14 cellular contexts compared by ENCODE assay signal in the genomic region with DNA sequence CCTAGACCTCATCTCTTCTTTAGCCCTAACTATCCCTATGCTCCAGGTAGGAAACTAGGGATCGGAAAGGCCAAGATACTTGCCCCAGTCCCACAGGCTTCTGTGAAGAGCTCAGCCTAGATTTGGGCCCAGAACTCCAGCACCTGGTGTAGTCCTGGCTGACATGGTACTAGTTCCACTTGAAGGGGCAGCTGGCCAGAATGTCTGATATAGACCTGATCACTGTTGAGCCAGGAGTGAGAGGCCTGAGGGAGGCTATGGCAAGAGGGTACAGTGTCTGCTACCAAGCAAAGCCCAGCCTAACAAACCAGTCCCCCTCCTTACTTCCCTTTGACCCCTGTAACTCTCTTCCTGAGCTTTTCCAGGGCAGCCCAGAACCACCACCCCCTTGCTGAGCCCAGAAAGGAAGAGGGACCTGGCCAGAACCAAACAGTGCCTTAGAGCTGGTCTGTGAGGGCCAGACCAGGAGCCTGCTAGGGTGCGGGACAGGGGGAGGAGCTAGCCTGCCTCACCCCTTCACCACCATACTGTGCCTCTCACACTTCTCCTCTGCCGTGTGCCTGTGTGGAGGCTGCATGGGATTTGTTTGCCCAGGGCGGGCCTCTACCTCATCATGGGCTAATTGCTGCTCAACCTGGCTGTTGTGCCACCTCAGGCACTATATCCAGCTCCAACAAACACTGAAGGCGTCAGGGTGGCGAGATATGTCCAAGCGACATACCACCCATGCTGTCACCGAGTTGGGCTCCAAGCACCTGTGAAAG. TPM values are rescaled to one million over a fixed set of nuclear protein-coding genes. Genes with fewer than 3 reads are reported as not detected.
A peak's percentile ranks its signal among the peaks of the same experiment; 100 is the strongest.
DNase-seq lines count a peak whose midpoint lies in the region; ATAC-seq and TF ChIP-seq lines count a peak whose summit lies in the region.
"Had no signal": no experiment of that assay in that cellular context is flagged by ENCODE, and none has a peak within 500 bp of the region (broad histone marks: within the 10 kb centered on the region; RNA-seq: fewer than 3 reads in every experiment).

No MANE protein-coding gene starts in this region.

- TF ChIP-seq CTCF in transverse colon (IDR thresholded peaks at IDR 0.05) (no peak), right lobe of liver (IDR thresholded peaks at IDR 0.05) (no peak)

- H3K4me1 ChIP-seq in transverse colon (peaks cover 14 to 64% (median 43%) of the 10 kb centered on the region in 4 donors), right lobe of liver (peaks cover 0 to 30% (median 5%) of the 10 kb centered on the region in 4 donors)

- no peak for TF ChIP-seq EP300 in transverse colon (IDR thresholded peaks at IDR 0.05; ENCODE audit: low read depth)

- H3K9me3 ChIP-seq in transverse colon (no peaks in the 10 kb centered on the region), right lobe of liver (no peaks in the 10 kb centered on the region)

- CTCF ChIA-PET in activated naive CD4-positive, alpha-beta T cell treated with anti-CD3 and anti-CD28 coated beads, Interleukin-2, amount 10 ng/mL, durations not matched to agents 7 days and 5 days (lab: Charles Lee): interaction anchor here (1.0 kb wide), 1 partner anchor 36 kb away, joined by 3 read pairs; no protein-coding TSS in a partner anchor

- 69% methylated on average over 8 of the region's 8 CpGs; no CpG with 5 or more reads in 1 of the 2 donors for WGBS in transverse colon (ENCODE audit: low coverage in 1 of 2), 2 donors
- WGBS in right lobe of liver (ENCODE audit: insufficient coverage, low coverage, low lambda C conversion rate, missing lambda C conversion rate): no CpG with 5 or more reads among the region's 8 CpGs

- ATAC-seq in activated naive CD4-positive, alpha-beta T cell treated with anti-CD3 and anti-CD28 coated beads, Interleukin-2, amount 50 U/mL, for 72 hours: no peak
- ATAC-seq in left colon: peak; percentile 67
- ATAC-seq in GM21619 (IDR thresholded peaks at IDR 0.05; ENCODE audit: unreplicated experiment): no peak
- no peak for ATAC-seq in right lobe of liver

- no peaks in the 10 kb centered on the region for H3K27me3 Mint-ChIP-seq in activated naive CD4-positive, alpha-beta T cell treated with anti-CD3 and anti-CD28 coated beads, Interleukin-2, amount 10 ng/mL, durations not matched to agents 7 days and 5 days

- DNase-seq in activated naive CD4-positive, alpha-beta T cell treated with anti-CD3 and anti-CD28 coated beads, Interleukin-2, amount 50 U/mL, for 72 hours (ENCODE audit: low spot score in 2 of 2): no peak
- no peak for DNase-seq in activated naive CD4-positive, alpha-beta T cell treated with anti-CD3 and anti-CD28 coated beads, Interleukin-2, amount 10 ng/mL, durations not matched to agents 7 days and 5 days
- DNase-seq in NCI-H69 (lab: John Stamatoyannopoulos, UW) (peak; percentile 95), left colon (peak; percentile 78 to 90), transverse colon (peak; percentile 85), right lobe of liver (no peak), Ammon's horn (ENCODE audit: low spot score) (no peak)
- DNase-seq: activated CD4-positive, alpha-beta T cell treated with anti-CD3 and anti-CD28 coated beads, Interleukin-2, amount 50 U/mL, for 48 hours had no signal

- no peaks in the 10 kb centered on the region for H3K27me3 ChIP-seq in transverse colon
- no peaks in the 10 kb centered on the region for H3K27me3 ChIP-seq in right lobe of liver

- in situ Hi-C loops in transverse colon (cut with MboI; ENCODE audit: low pct_ligation_motif_present in 1 of 4, low pct_unique_long_range_greater_than_20kb in 1 of 4, low sequenced_read_pairs in 3 of 4): loop anchor here in 1 of 4 donors (5.0 kb wide), 1 partner anchor 150 kb away; no protein-coding TSS in a partner anchor

- TF ChIP-seq POLR2A in transverse colon (IDR thresholded peaks at IDR 0.05) (peak; percentile 67), right lobe of liver (IDR thresholded peaks at IDR 0.05) (no peak)

- H3K27ac ChIP-seq in transverse colon: peak overlapping the region; percentile 78 to 87 (median 86)
- H3K27ac ChIP-seq in right lobe of liver: no peak overlapping the region

- H3K36me3 ChIP-seq in transverse colon (peaks cover 0 to 7% (median 0%) of the 10 kb centered on the region in 4 donors), right lobe of liver (peaks cover 0 to 10% (median 3%) of the 10 kb centered on the region in 4 donors)

- intact Hi-C loops in left colon (cut with DNase I, micrococcal nuclease): no loop called here
- intact Hi-C loops in transverse colon (cut with DNase I; ENCODE audit: low total_unique reads): no loop called here
- intact Hi-C loops in right lobe of liver (cut with DNase I): no loop called here

- peaks cover 9% of the 10 kb centered on the region for H3K4me1 Mint-ChIP-seq in activated naive CD4-positive, alpha-beta T cell treated with anti-CD3 and anti-CD28 coated beads, Interleukin-2, amount 10 ng/mL, durations not matched to agents 7 days and 5 days

- H3K36me3 Mint-ChIP-seq in activated naive CD4-positive, alpha-beta T cell treated with anti-CD3 and anti-CD28 coated beads, Interleukin-2, amount 50 U/mL, for 72 hours: no peaks in the 10 kb centered on the region
- peaks cover 5% of the 10 kb centered on the region for H3K36me3 Mint-ChIP-seq in activated naive CD4-positive, alpha-beta T cell treated with anti-CD3 and anti-CD28 coated beads, Interleukin-2, amount 10 ng/mL, durations not matched to agents 7 days and 5 days

- H3K4me3 Mint-ChIP-seq in activated naive CD4-positive, alpha-beta T cell treated with anti-CD3 and anti-CD28 coated beads, Interleukin-2, amount 10 ng/mL, durations not matched to agents 7 days and 5 days: no peak overlapping the region
- H3K4me3 Mint-ChIP-seq: activated T-helper 1 cell treated with anti-CD3 and anti-CD28 coated beads, Interleukin-12 subunit alpha, Interleukin-12 subunit beta, Interleukin-2, Interleukin-4 antibody, amounts not matched to agents 30 ng/mL and 10 ng/mL and 1 ng/mL, durations not matched to agents 14 hours and 24 hours and 36 hours; mesothelial cell of epicardium had no signal

- H3K9me3 Mint-ChIP-seq in activated naive CD4-positive, alpha-beta T cell treated with anti-CD3 and anti-CD28 coated beads, Interleukin-2, amount 50 U/mL, for 72 hours: no peaks in the 10 kb centered on the region
- no peaks in the 10 kb centered on the region for H3K9me3 Mint-ChIP-seq in activated naive CD4-positive, alpha-beta T cell treated with anti-CD3 and anti-CD28 coated beads, Interleukin-2, amount 10 ng/mL, durations not matched to agents 7 days and 5 days
- H3K9me3 Mint-ChIP-seq: activated T-helper 1 cell treated with anti-CD3 and anti-CD28 coated beads, Interleukin-12 subunit alpha, Interleukin-12 subunit beta, Interleukin-2, Interleukin-4 antibody, amounts not matched to agents 30 ng/mL and 10 ng/mL and 1 ng/mL, durations not matched to agents 14 hours and 24 hours and 36 hours; mesothelial cell of epicardium had no signal

- H3K27ac Mint-ChIP-seq in activated naive CD4-positive, alpha-beta T cell treated with anti-CD3 and anti-CD28 coated beads, Interleukin-2, amount 50 U/mL, for 72 hours: peak overlapping the region; percentile 57 to 65
- no peak overlapping the region for H3K27ac Mint-ChIP-seq in activated naive CD4-positive, alpha-beta T cell treated with anti-CD3 and anti-CD28 coated beads, Interleukin-2, amount 10 ng/mL, durations not matched to agents 7 days and 5 days
- H3K27ac Mint-ChIP-seq: mesothelial cell of epicardium had no signal

- H3K4me3 ChIP-seq in transverse colon: no peak overlapping the region
- no peak overlapping the region for H3K4me3 ChIP-seq in right lobe of liver

RNA-seq across cellular contexts. Expression of gene POMGNT1, which starts 10.9 kb away (rescaled TPM):
- 10 to 100 TPM; 29.0 to 50.7 TPM for total RNA-seq in activated naive CD4-positive, alpha-beta T cell treated with anti-CD3 and anti-CD28 coated beads, Interleukin-2, amount 50 U/mL, for 72 hours
- total RNA-seq in left colon: 10 to 100 TPM; 27.3 to 31.9 TPM
- 10 to 100 TPM; 13.3 to 35.5 (median 27.6) TPM for total RNA-seq in transverse colon
- total RNA-seq in right lobe of liver: 10 to 100 TPM; 26.9 to 47.4 (median 38.8) TPM

RNA-seq across cellular contexts. Expression of gene P3R3URF, which starts 11.0 kb away (rescaled TPM):
- total RNA-seq in activated naive CD4-positive, alpha-beta T cell treated with anti-CD3 and anti-CD28 coated beads, Interleukin-2, amount 50 U/mL, for 72 hours: not detected
- total RNA-seq in left colon (not detected), transverse colon (not detected), right lobe of liver (not detected)
- total RNA-seq: activated T-helper 1 cell treated with anti-CD3 and anti-CD28 coated beads, Interleukin-12 subunit alpha, Interleukin-12 subunit beta, Interleukin-2, Interleukin-4 antibody, amounts not matched to agents 30 ng/mL and 10 ng/mL and 1 ng/mL, durations not matched to agents 14 hours and 24 hours and 36 hours; glomerular endothelial cell; mesothelial cell of epicardium; omental fat pad; SK-MEL-5 had no signal

RNA-seq across cellular contexts. Expression of gene TSPAN1, which starts 12.4 kb away (rescaled TPM):
- total RNA-seq in activated naive CD4-positive, alpha-beta T cell treated with anti-CD3 and anti-CD28 coated beads, Interleukin-2, amount 50 U/mL, for 72 hours: not detected
- total RNA-seq in left colon (1,000 to 10,000 TPM; 1,260 to 2,050 TPM), transverse colon (1,000 to 10,000 TPM in 2 of 4 donors, 100 to 1,000 TPM in 2; 228 to 1,657 (median 1,038) TPM), right lobe of liver (1 to 10 TPM; 2.6 to 6.3 (median 3.6) TPM)
- total RNA-seq: activated T-helper 1 cell treated with anti-CD3 and anti-CD28 coated beads, Interleukin-12 subunit alpha, Interleukin-12 subunit beta, Interleukin-2, Interleukin-4 antibody, amounts not matched to agents 30 ng/mL and 10 ng/mL and 1 ng/mL, durations not matched to agents 14 hours and 24 hours and 36 hours; SK-MEL-5 had no signal

RNA-seq across cellular contexts. Expression of gene LURAP1, which starts 15.8 kb away (rescaled TPM):
- under 1 TPM in 1 of 2 donors, not detected in 1; 0.21 TPM for total RNA-seq in activated naive CD4-positive, alpha-beta T cell treated with anti-CD3 and anti-CD28 coated beads, Interleukin-2, amount 50 U/mL, for 72 hours
- total RNA-seq in left colon (1 to 10 TPM; 1.1 to 1.5 TPM), transverse colon (1 to 10 TPM in 3 of 4 donors, not detected in 1; 1.9 to 7.0 (median 2.3) TPM), right lobe of liver (1 to 10 TPM in 1 of 6 experiments, under 1 TPM in 5; 0.17 to 1.4 (median 0.31) TPM)
- total RNA-seq: activated T-helper 1 cell treated with anti-CD3 and anti-CD28 coated beads, Interleukin-12 subunit alpha, Interleukin-12 subunit beta, Interleukin-2, Interleukin-4 antibody, amounts not matched to agents 30 ng/mL and 10 ng/mL and 1 ng/mL, durations not matched to agents 14 hours and 24 hours and 36 hours had no signal

RNA-seq across cellular contexts. Expression of gene PIK3R3, which starts 54.9 kb away (rescaled TPM):
- total RNA-seq in activated naive CD4-positive, alpha-beta T cell treated with anti-CD3 and anti-CD28 coated beads, Interleukin-2, amount 50 U/mL, for 72 hours: 1 to 10 TPM in 1 of 2 donors, under 1 TPM in 1; 0.45 to 2.2 TPM
- total RNA-seq in left colon (1 to 10 TPM; 7.8 to 9.3 TPM), transverse colon (1 to 10 TPM; 3.0 to 5.9 (median 4.7) TPM), right lobe of liver (1 to 10 TPM; 2.0 to 4.3 (median 2.8) TPM)

Comparison
In these comparisons a context has a peak if more than half of its experiments do, and no peak if none do; other contexts are left out.
1. DNase-seq: peak in NCI-H69 (single experiment), left colon (2 of 2) and transverse colon (single experiment); none in activated naive CD4-positive, alpha-beta T cell treated with anti-CD3 and anti-CD28 coated beads, Interleukin-2, amount 50 U/mL, for 72 hours (0 of 2), activated naive CD4-positive, alpha-beta T cell treated with anti-CD3 and anti-CD28 coated beads, Interleukin-2, amount 10 ng/mL, durations not matched to agents 7 days and 5 days (single experiment), right lobe of liver (0 of 3) and Ammon's horn (single experiment).
2. H3K27ac ChIP-seq: peak in transverse colon (4 of 4); none in right lobe of liver (0 of 3).
3. RNA of gene TSPAN1, which starts 12.4 kb away (total RNA-seq): 1,260 to 2,050 TPM in left colon and 228 to 1,657 TPM in transverse colon; 2.6 to 6.3 TPM in right lobe of liver and not detected in activated naive CD4-positive, alpha-beta T cell treated with anti-CD3 and anti-CD28 coated beads, Interleukin-2, amount 50 U/mL, for 72 hours; every median in the first group is over 10 times any median in the second.